In the genomic region with DNA sequence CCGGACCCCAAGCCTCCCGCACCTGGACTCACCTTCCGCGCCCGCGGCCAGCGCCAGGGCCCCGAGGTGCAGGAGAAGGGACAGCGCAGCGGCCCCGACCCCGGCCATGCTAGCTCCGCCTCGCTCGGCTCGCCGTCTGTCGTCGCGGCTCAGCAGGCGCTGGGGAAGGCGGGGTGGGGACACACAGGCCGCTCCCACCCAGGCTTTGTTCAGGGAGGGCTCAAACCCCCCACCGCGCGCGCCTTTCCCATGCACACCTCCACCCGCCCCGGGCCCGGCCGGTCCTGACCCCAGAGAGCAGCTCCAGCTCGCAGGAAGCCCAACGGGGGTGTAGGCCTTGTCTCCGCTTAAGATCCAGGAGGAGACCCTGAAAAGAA, we compare ENCODE assay signal across 11 cellular contexts. TPM values are rescaled to one million over a fixed set of nuclear protein-coding genes. Genes with fewer than 3 reads are reported as not detected.
DNase-seq lines count a peak whose midpoint lies in the region; ATAC-seq, FAIRE-seq and TF ChIP-seq lines count a peak whose summit lies in the region.
"Had no signal": no experiment of that assay in that cellular context is flagged by ENCODE, and none has a peak within 500 bp of the region (broad histone marks: within the 10 kb centered on the region; RNA-seq: fewer than 3 reads in every experiment).

A gene (minus strand): TSS at position 141 of the 377 bp plus-strand sequence. CDS start 33 bp downstream, at position 108.

- peak within 1 kb of the TSS; percentile 61 for H2AFZ ChIP-seq in astrocyte (ENCODE audit: low read depth, low read length)

- H3K9me3 Mint-ChIP-seq in astrocyte (ENCODE audit: unreplicated experiment), result no peaks in the 10 kb centered on the region

- peak within 1 kb of the TSS; percentile 54 for H3K4me3 Mint-ChIP-seq in astrocyte (ENCODE audit: unreplicated experiment)

- in situ Hi-C loops in Caki2 (cut with HindIII; ENCODE audit: low pct_unique_long_range_greater_than_20kb, low sequenced_read_pairs), result no loop called here

- TF ChIP-seq CTCF in astrocyte (IDR thresholded peaks at IDR 0.05; ENCODE audit: insufficient read depth, low read depth, low read length), result no peak
- no peak for TF ChIP-seq CTCF in psoas muscle (IDR thresholded peaks at IDR 0.05)

- H3K27me3 Mint-ChIP-seq in astrocyte (ENCODE audit: low read depth, unreplicated experiment), result peaks cover 63% of the 10 kb centered on the region

- no peak for FAIRE-seq in astrocyte (lab: Jason Lieb, UNC)

- no peaks in the 10 kb centered on the region for H3K79me2 ChIP-seq in astrocyte (ENCODE audit: insufficient read depth, low read length)

- ATAC-seq in psoas muscle, result no peak
- ATAC-seq in HG03025 (IDR thresholded peaks at IDR 0.05; ENCODE audit: low FRiP score, unreplicated experiment), result no peak
- ATAC-seq in GM18870 (IDR thresholded peaks at IDR 0.05; ENCODE audit: unreplicated experiment), result no peak
- ATAC-seq: activated CD4-positive, CD25-positive, alpha-beta regulatory T cell treated with anti-CD3 and anti-CD28 coated beads, Interleukin-2, amount 50 U/mL, for 24 hours had no signal

- peaks cover 6% of the 10 kb centered on the region for H3K4me1 ChIP-seq in astrocyte (ENCODE audit: insufficient read depth, low read length)
- peaks cover 11% of the 10 kb centered on the region; the same call in 1 of the 2 replicates for H3K4me1 ChIP-seq in iPS DF 6.9 (ENCODE audit: control insufficient read depth, insufficient read depth, low read length)
- H3K4me1 ChIP-seq in psoas muscle, result no peaks in the 10 kb centered on the region

- peaks cover 9% of the 10 kb centered on the region for H3K4me1 Mint-ChIP-seq in astrocyte (ENCODE audit: low read depth, unreplicated experiment)

- H3K36me3 Mint-ChIP-seq in astrocyte (ENCODE audit: low read depth, unreplicated experiment), result peaks cover 8% of the 10 kb centered on the region

- H3K4me2 ChIP-seq in astrocyte (ENCODE audit: low read length), result peak within 1 kb of the TSS; percentile 83

- no peaks in the 10 kb centered on the region for H4K20me1 ChIP-seq in astrocyte (ENCODE audit: insufficient read depth, low read length)

- H3K27me3 ChIP-seq in astrocyte (ENCODE audit: insufficient read depth, low read length) (peaks cover 37% of the 10 kb centered on the region), iPS DF 6.9 (ENCODE audit: control insufficient read depth, insufficient read depth, low read length) (peaks cover 8% of the 10 kb centered on the region; the same call in 1 of the 2 replicates), psoas muscle (ENCODE audit: insufficient read depth in 3 of 3, low read length in 2 of 3) (peaks cover 0 to 72% (median 29%) of the 10 kb centered on the region in 3 donors)

- H3K27ac Mint-ChIP-seq in astrocyte (ENCODE audit: unreplicated experiment), result no peak within 1 kb of the TSS

- H3K27ac ChIP-seq in astrocyte (ENCODE audit: low read depth, low read length) (no peak within 1 kb of the TSS), iPS DF 6.9 (ENCODE audit: low read length) (no peak within 1 kb of the TSS), psoas muscle (no peak within 1 kb of the TSS)

- no peaks in the 10 kb centered on the region for H3K36me3 ChIP-seq in astrocyte (ENCODE audit: insufficient read depth, low read length)
- no peaks in the 10 kb centered on the region for H3K36me3 ChIP-seq in iPS DF 6.9 (ENCODE audit: control insufficient read depth, insufficient read depth, low read length)
- no peaks in the 10 kb centered on the region for H3K36me3 ChIP-seq in psoas muscle (ENCODE audit: insufficient read depth in 1 of 2, low read depth in 1 of 2)

- no CpG with 5 or more reads among the region's 34 CpGs for WGBS in iPS DF 6.9 (ENCODE audit: insufficient coverage, insufficient read length)
- WGBS in psoas muscle, 3 donors, result 16 to 22% (median 20%) methylated on average over 20 to 34 of the region's 34 CpGs

- H3K4me3 ChIP-seq in astrocyte (ENCODE audit: insufficient read depth, low read depth, low read length) (peak within 1 kb of the TSS; percentile 53), iPS DF 6.9 (ENCODE audit: low read length) (peak within 1 kb of the TSS; percentile 54), psoas muscle (peak within 1 kb of the TSS; percentile 32)

- peak within 1 kb of the TSS; percentile 47 for H3K9ac ChIP-seq in astrocyte (ENCODE audit: low read length)

- DNase-seq in Caki2 (ENCODE audit: low read depth) (peak; percentile 55), astrocyte (ENCODE audit: low read depth) (no peak), iPS DF 6.9 (ENCODE audit: low read depth, low spot score) (no peak), psoas muscle (no peak), MV-4-11 (lab: John Stamatoyannopoulos, UW) (no peak)
- DNase-seq in effector CD8-positive, alpha-beta T cell (lab: John Stamatoyannopoulos, UW), result no peak
- DNase-seq: NCI-H2227 treated with DMSO at 0.1 percent for 48 hours had no signal

- intact Hi-C loops in psoas muscle (cut with DNase I), result no loop called here

- H3K9me3 ChIP-seq in astrocyte (ENCODE audit: insufficient read depth, low read depth, low read length) (no peaks in the 10 kb centered on the region), iPS DF 6.9 (ENCODE audit: control insufficient read depth, insufficient read depth, low read length) (no peaks in the 10 kb centered on the region), psoas muscle (no peaks in the 10 kb centered on the region)

RNA-seq across cellular contexts. Expression of the gene that starts here (rescaled TPM):
- 2.1 and 5.1 TPM in 2 replicates for total RNA-seq in Caki2 (2014; rRNA removed; shearing (Covaris generic); ENCODE audit: low replicate concordance)
- total RNA-seq in astrocyte (0.20 and 0.41 TPM in 2 replicates), psoas muscle (under 1 TPM; 0.08 to 0.34 (median 0.23) TPM)
- polyA plus RNA-seq in psoas muscle, result under 1 TPM; 0.03 to 0.16 (median 0.12) TPM
- total RNA-seq: lung microvascular endothelial cell had no signal
